30 cellular contexts compared by ENCODE assay signal in the genomic region with DNA sequence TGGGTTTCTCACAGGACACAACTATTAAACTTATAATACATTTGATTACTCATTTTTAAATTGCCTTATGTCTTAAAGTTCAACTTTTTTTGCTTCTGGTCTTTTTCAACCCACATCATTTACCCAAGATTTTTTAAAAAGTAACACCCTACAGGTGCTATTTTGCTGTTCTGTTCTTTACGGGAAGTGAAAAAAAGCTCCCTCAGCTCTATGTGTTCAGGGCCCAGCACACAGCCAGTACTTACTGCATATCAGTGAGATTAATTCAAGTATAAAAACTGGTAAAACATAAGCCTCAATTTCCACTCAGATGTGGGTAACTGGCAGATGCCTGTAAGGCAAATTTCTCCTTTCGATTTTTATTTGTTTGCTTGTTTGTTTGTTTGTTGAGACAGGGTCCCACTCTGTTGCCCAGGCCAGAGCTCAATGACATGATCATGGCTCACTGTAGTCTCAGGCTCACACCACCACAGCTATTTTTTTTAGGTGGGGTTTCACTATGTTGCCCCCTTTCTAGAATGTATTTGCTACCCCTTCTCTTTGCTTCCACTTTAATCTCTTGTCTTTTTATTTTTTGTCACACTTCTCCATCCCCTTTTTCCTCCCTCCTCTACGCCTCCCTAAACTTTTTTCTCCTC. TPM values are rescaled to one million over a fixed set of nuclear protein-coding genes. Genes with fewer than 3 reads are reported as not detected.
A peak's percentile ranks its signal among the peaks of the same experiment; 100 is the strongest.
DNase-seq lines count a peak whose midpoint lies in the region; ATAC-seq and TF ChIP-seq lines count a peak whose summit lies in the region.
"Had no signal": no experiment of that assay in that cellular context is flagged by ENCODE, and none has a peak within 500 bp of the region (broad histone marks: within the 10 kb centered on the region; RNA-seq: fewer than 3 reads in every experiment).

No MANE protein-coding gene starts in this region.

- DNase-seq in GM12865 (ENCODE audit: low read depth) (peak; percentile 30), Karpas-422 (peak; percentile 74), colonic mucosa (peak; percentile 1), RWPE1 (ENCODE audit: low spot score) (no peak), lower lobe of right lung (no peak)
- no peak for DNase-seq in effector CD8-positive, alpha-beta T cell (lab: John Stamatoyannopoulos, UW)
- DNase-seq: activated CD4-positive, alpha-beta T cell treated with anti-CD3 and anti-CD28 coated beads for 48 hours; activated effector memory CD4-positive, alpha-beta T cell treated with Interleukin-2 at 50 U/mL for 16 hours; activated T-cell treated with anti-CD3 and anti-CD28 coated beads, Interleukin-2, amount 50 U/mL, for 1 hour; BE2C; DMS 273 treated with DMSO at 0.1 percent for 48 hours; GM23248; HFFc6; KBM-7; MG63; NCI-H1105 treated with DMSO at 0.1 percent for 48 hours; NCI-H187 treated with DMSO at 0.1 percent for 48 hours; NCI-H2171; NCI-H510A; occipital lobe; SHP77; stimulated activated CD4-positive, alpha-beta T cell treated with anti-CD3 and anti-CD28 coated beads, Interleukin-12 subunit alpha, Interleukin-12 subunit beta, amount 100 ng/mL, for 4 hours; stimulated activated CD4-positive, alpha-beta T cell treated with anti-CD3 and anti-CD28 coated beads, Interleukin-2, amount 100 ng/mL, for 48 hours; trophoblast cell had no signal

- CTCF ChIA-PET in RWPE1 (lab: Yijun Ruan, JAX), result no interaction called here

- POLR2A ChIA-PET in RWPE1 (lab: Yijun Ruan, JAX; ENCODE audit: low non-redundant PET), result no interaction called here

- peaks cover 4% of the 10 kb centered on the region; the same call in 1 of the 2 replicates for H3K36me3 ChIP-seq in Karpas-422 (ENCODE audit: insufficient read depth, low read length)
- no peaks in the 10 kb centered on the region for H3K36me3 ChIP-seq in colonic mucosa
- peaks cover 12% of the 10 kb centered on the region for H3K36me3 ChIP-seq in lower lobe of right lung
- H3K36me3 ChIP-seq: BE2C, MG63, prostate gland had no signal

- H2AFZ ChIP-seq in Karpas-422 (ENCODE audit: low read length), result peak overlapping the region; percentile 86
- H2AFZ ChIP-seq: GM23248 had no signal

- H3K4me2 ChIP-seq in Karpas-422 (ENCODE audit: low read depth, low read length, poor library complexity, severe bottlenecking), result peak overlapping the region; percentile 44

- H3K4me1 ChIP-seq in Karpas-422 (ENCODE audit: low read length) (peaks cover 44% of the 10 kb centered on the region), colonic mucosa (no peaks in the 10 kb centered on the region), lower lobe of right lung (no peaks in the 10 kb centered on the region)
- H3K4me1 ChIP-seq: BE2C, prostate gland had no signal

- H3K27ac ChIP-seq in Karpas-422 (ENCODE audit: low read length) (peak overlapping the region; percentile 89), colonic mucosa (no peak overlapping the region), RWPE1 (no peak overlapping the region), lower lobe of right lung (no peak overlapping the region)
- H3K27ac ChIP-seq: GM23248, prostate gland had no signal

- peak overlapping the region; percentile 45 for H3K9ac ChIP-seq in Karpas-422 (ENCODE audit: low read length)
- no peak overlapping the region for H3K9ac ChIP-seq in colonic mucosa (ENCODE audit: low read depth in 2 of 2, low read length in 2 of 2)
- H3K9ac ChIP-seq: GM23248 had no signal

- peak; percentile 54 for ATAC-seq in GM19351 (IDR thresholded peaks at IDR 0.05; ENCODE audit: unreplicated experiment)
- ATAC-seq in GM21737 (IDR thresholded peaks at IDR 0.05; ENCODE audit: unreplicated experiment), result no peak
- ATAC-seq in lower lobe of right lung, result no peak
- ATAC-seq: natural killer cell treated with Interleukin-12 subunit alpha and Interleukin-12 subunit beta and Interleukin-15 and Interleukin-18, amount 100 ng/mL, for 72 hours; sciatic nerve had no signal

- TF ChIP-seq CTCF in GM12865 (IDR thresholded peaks at IDR 0.05; ENCODE audit: insufficient read depth, low read depth, low read length, missing control alignments) (no peak), colonic mucosa (IDR thresholded peaks at IDR 0.05) (no peak), RWPE1 (conservative IDR thresholded peaks at IDR 0.05; ENCODE audit: low read depth) (no peak), lower lobe of right lung (IDR thresholded peaks at IDR 0.05) (no peak)

- H3K79me2 ChIP-seq in Karpas-422 (ENCODE audit: low read length), result no peaks in the 10 kb centered on the region

- H4K20me1 ChIP-seq in Karpas-422 (ENCODE audit: insufficient read depth, low read depth, low read length), result no peaks in the 10 kb centered on the region

- H3K9me2 ChIP-seq in Karpas-422 (replicated peaks; ENCODE audit: insufficient read depth, low read length), result no peaks in the 10 kb centered on the region

- H3K4me3 ChIP-seq in GM12865 (ENCODE audit: low read depth, low read length) (no peak overlapping the region), Karpas-422 (ENCODE audit: low read length) (no peak overlapping the region), colonic mucosa (no peak overlapping the region), lower lobe of right lung (no peak overlapping the region)
- H3K4me3 ChIP-seq: GM23248, MG63, prostate gland had no signal

- H3K27me3 ChIP-seq in Karpas-422 (ENCODE audit: low read length) (no peaks in the 10 kb centered on the region), colonic mucosa (no peaks in the 10 kb centered on the region), lower lobe of right lung (ENCODE audit: low read depth) (no peaks in the 10 kb centered on the region)
- H3K27me3 ChIP-seq: MG63 had no signal

- intact Hi-C loops in colonic mucosa (cut with DNase I) (no loop called here), lower lobe of right lung (cut with DNase I) (no loop called here)

- H3K9me3 ChIP-seq in Karpas-422 (ENCODE audit: low read length), result no peaks in the 10 kb centered on the region
- H3K9me3 ChIP-seq in colonic mucosa, result no peaks in the 10 kb centered on the region
- H3K9me3 ChIP-seq in lower lobe of right lung, result no peaks in the 10 kb centered on the region
- H3K9me3 ChIP-seq: BE2C, MG63, prostate gland had no signal

RNA-seq across cellular contexts. Expression of a gene that starts 20.3 kb away (rescaled TPM):
- total RNA-seq in Karpas-422 (2014; rRNA removed; shearing (Covaris generic); ENCODE audit: low replicate concordance), result 11.8 and 17.3 TPM in 2 replicates
- total RNA-seq in colonic mucosa (10 to 100 TPM; 16.2 to 19.5 TPM), lower lobe of right lung (16.5 TPM)

RNA-seq across cellular contexts. Expression of a gene that starts 35.4 kb away (rescaled TPM):
- 19.0 and 27.7 TPM in 2 replicates for total RNA-seq in Karpas-422 (2014; rRNA removed; shearing (Covaris generic); ENCODE audit: low replicate concordance)
- 1 to 10 TPM in 1 of 2 donors, under 1 TPM in 1; 0.77 to 1.6 TPM for total RNA-seq in colonic mucosa
- 14.6 TPM for total RNA-seq in lower lobe of right lung
- total RNA-seq: endothelial cell of umbilical vein had no signal

Comparison
In these comparisons a context has a peak if more than half of its experiments do, and no peak if none do; other contexts are left out.
1. DNase-seq: peak in GM12865 (single experiment), Karpas-422 (single experiment) and colonic mucosa (single experiment); none in effector CD8-positive, alpha-beta T cell (single experiment), RWPE1 (single experiment) and lower lobe of right lung (single experiment).